Comparison of ENCODE assay signal across 26 cellular contexts in the genomic region with DNA sequence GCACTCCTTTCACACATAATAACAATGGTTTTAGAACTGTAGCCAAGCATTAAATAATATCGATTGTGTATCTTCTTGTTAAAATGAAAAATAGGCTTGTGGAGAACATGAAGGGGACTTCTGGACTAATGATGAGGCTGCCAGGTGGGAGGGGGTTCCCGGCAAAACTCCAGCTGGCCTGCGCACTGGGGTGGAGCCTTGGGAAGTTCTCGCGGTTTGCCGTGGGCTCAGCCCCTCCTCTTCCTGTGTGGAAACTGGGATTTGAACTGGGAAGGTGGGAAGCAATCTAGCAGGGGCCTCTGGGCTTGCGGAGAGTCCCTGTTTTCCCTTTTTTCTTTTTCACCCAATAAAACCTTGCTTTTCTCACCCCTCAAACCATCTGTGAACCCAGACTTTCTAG.
"Had no signal": no experiment of that assay in that cellular context is flagged by ENCODE, and none has a peak within 500 bp of the region (broad histone marks: within the 10 kb centered on the region; RNA-seq: fewer than 3 reads in every experiment).

No MANE protein-coding gene starts in this region.

- H3K27ac ChIP-seq: esophagus squamous epithelium, left lung, pancreas, psoas muscle, thyroid gland, upper lobe of left lung, vagina had no signal

- H3K4me2 ChIP-seq: smooth muscle cell had no signal

- H3K4me3 ChIP-seq: esophagus squamous epithelium, left lung, lung, pancreas, psoas muscle, smooth muscle cell, thyroid gland, upper lobe of left lung, vagina had no signal

- H3K9me3 ChIP-seq: esophagus squamous epithelium, pancreas, psoas muscle, thyroid gland, upper lobe of left lung, vagina had no signal

- H3K4me1 ChIP-seq: esophagus squamous epithelium, left lung, pancreas, psoas muscle, thyroid gland, upper lobe of left lung, vagina had no signal

- H3K36me3 ChIP-seq: esophagus squamous epithelium, left lung, pancreas, thyroid gland, upper lobe of left lung, vagina had no signal

- ATAC-seq: activated CD8-positive, alpha-beta memory T cell treated with anti-CD3 and anti-CD28 coated beads, Interleukin-2, amount 10 ng/mL, durations not matched to agents 7 days and 5 days; activated CD8-positive, alpha-beta T cell treated with anti-CD3 and anti-CD28 coated beads, Interleukin-2, amount 10 ng/mL, durations not matched to agents 7 days and 5 days; activated naive CD8-positive, alpha-beta T cell treated with anti-CD3 and anti-CD28 coated beads, Interleukin-2, amount 50 U/mL, for 24 hours; left lung; pancreas; psoas muscle; stimulated activated memory B cell treated with anti-CD40 and anti-IgM and Interleukin-4, amounts not matched to agents 10 μg/mL and 1 μg/mL and 100 μg/mL, for 72 hours; stimulated activated naive CD8-positive, alpha-beta T cell treated with anti-CD3 and anti-CD28 coated beads, Interleukin-15, amount 100 ng/mL, for 72 hours had no signal

- DNase-seq: activated B cell treated with CpG ODN at 0.5 μM for 24 hours; activated CD4-positive, alpha-beta T cell treated with anti-CD3 and anti-CD28 coated beads, Interleukin-2, amount 50 U/mL, for 1 hour; activated CD8-positive, alpha-beta memory T cell treated with anti-CD3 and anti-CD28 coated beads, Interleukin-2, amount 10 ng/mL, durations not matched to agents 7 days and 5 days; activated CD8-positive, alpha-beta T cell treated with anti-CD3 and anti-CD28 coated beads, Interleukin-2, amount 10 ng/mL, durations not matched to agents 7 days and 5 days; activated naive CD8-positive, alpha-beta T cell treated with anti-CD3 and anti-CD28 coated beads, Interleukin-2, amount 50 U/mL, for 24 hours; activated T-cell treated with anti-CD3 and anti-CD28 coated beads, Interleukin-2, amount 50 U/mL, for 48 hours; amygdala; dermis blood vessel endothelial cell; effector CD4-positive, alpha-beta T cell; esophagus squamous epithelium; foreskin melanocyte; pancreas; stimulated activated CD4-positive, alpha-beta T cell treated with anti-CD3 and anti-CD28 coated beads, Interleukin-1b, Interleukin-23, amount 100 ng/mL, for 48 hours; stimulated activated CD4-positive, alpha-beta T cell treated with anti-CD3 and anti-CD28 coated beads, Interleukin-4, amount 100 ng/mL, for 4 hours; stimulated activated CD8-positive, alpha-beta memory T cell treated with anti-CD3 and anti-CD28 coated beads, Interleukin-4, amount 100 ng/mL, for 48 hours; stimulated activated naive CD8-positive, alpha-beta T cell treated with anti-CD3 and anti-CD28 coated beads, Interleukin-15, amount 100 ng/mL, for 72 hours; substantia nigra; T-helper 2 cell; thyroid gland had no signal

- H3K27me3 ChIP-seq: esophagus squamous epithelium, left lung, pancreas, thyroid gland, upper lobe of left lung, vagina had no signal
